ENCODE assay signal across 1 cellular context in the genomic region with DNA sequence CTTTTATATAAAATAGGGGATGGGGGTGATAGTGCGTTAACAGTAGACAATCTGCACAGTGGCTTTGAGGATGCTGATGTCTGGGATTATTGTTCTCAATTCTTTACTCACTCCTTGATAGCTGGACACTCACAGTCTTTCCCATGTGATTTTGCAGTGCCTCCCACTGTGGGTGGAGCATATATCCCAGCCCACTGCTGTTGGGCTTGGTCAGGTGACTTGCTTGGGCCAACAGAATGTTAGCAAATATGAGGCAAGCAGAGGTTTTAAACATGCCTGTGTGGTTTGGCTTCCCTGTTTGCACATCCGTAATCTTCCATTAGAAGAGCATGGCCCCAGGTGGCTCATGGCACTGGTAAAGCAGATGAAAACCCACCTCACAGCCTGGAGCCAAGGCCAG.
TF ChIP-seq lines count a peak whose summit lies in the region.

No MANE protein-coding gene starts in this region.

TF ChIP-seq in WTC11, 78 proteins besides CTCF, POLR2A, EP300 and RAD21 (continued from another document):
- TF ChIP-seq, protein P1, sequence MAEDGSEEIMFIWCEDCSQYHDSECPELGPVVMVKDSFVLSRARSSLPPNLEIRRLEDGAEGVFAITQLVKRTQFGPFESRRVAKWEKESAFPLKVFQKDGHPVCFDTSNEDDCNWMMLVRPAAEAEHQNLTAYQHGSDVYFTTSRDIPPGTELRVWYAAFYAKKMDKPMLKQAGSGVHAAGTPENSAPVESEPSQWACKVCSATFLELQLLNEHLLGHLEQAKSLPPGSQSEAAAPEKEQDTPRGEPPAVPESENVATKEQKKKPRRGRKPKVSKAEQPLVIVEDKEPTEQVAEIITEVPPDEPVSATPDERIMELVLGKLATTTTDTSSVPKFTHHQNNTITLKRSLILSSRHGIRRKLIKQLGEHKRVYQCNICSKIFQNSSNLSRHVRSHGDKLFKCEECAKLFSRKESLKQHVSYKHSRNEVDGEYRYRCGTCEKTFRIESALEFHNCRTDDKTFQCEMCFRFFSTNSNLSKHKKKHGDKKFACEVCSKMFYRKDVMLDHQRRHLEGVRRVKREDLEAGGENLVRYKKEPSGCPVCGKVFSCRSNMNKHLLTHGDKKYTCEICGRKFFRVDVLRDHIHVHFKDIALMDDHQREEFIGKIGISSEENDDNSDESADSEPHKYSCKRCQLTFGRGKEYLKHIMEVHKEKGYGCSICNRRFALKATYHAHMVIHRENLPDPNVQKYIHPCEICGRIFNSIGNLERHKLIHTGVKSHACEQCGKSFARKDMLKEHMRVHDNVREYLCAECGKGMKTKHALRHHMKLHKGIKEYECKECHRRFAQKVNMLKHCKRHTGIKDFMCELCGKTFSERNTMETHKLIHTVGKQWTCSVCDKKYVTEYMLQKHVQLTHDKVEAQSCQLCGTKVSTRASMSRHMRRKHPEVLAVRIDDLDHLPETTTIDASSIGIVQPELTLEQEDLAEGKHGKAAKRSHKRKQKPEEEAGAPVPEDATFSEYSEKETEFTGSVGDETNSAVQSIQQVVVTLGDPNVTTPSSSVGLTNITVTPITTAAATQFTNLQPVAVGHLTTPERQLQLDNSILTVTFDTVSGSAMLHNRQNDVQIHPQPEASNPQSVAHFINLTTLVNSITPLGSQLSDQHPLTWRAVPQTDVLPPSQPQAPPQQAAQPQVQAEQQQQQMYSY (CRISPR knock-in tag; IDR thresholded peaks at IDR 0.05): no peak
